20 cellular contexts compared by ENCODE assay signal in genomic region chr2:204078003-204078698, GRCh38.
"Had no signal": no experiment of that assay in that cellular context is flagged by ENCODE, and none has a peak within 500 bp of the region (broad histone marks: within the 10 kb centered on the region; RNA-seq: fewer than 3 reads in every experiment).

No MANE protein-coding gene starts in this region.

- ATAC-seq: body of pancreas; effector memory CD8-positive, alpha-beta T cell; left lobe of liver; SK-N-SH treated with all-trans-retinoic acid at 6 μM for 48 hours; stimulated activated naive CD8-positive, alpha-beta T cell treated with anti-CD3 and anti-CD28 coated beads, Interleukin-15, Interleukin-2, amounts not matched to agents 100 U/mL and 50 U/mL, for 24 hours; T-cell had no signal

- H3K36me3 ChIP-seq: tibial nerve had no signal

- H3K4me3 ChIP-seq: body of pancreas, tibial nerve had no signal

- H3K27ac Mint-ChIP-seq: activated B cell treated with CpG ODN at 0.5 μM for 24 hours; activated naive CD8-positive, alpha-beta T cell treated with anti-CD3 and anti-CD28 coated beads for 36 hours; effector memory CD8-positive, alpha-beta T cell; T-cell had no signal

- H3K27me3 ChIP-seq: body of pancreas, tibial nerve had no signal

- H3K36me3 Mint-ChIP-seq: activated naive CD8-positive, alpha-beta T cell treated with anti-CD3 and anti-CD28 coated beads for 36 hours; T-cell had no signal

- H3K9me3 Mint-ChIP-seq: activated B cell treated with CpG ODN at 0.5 μM for 24 hours; effector memory CD8-positive, alpha-beta T cell; T-cell had no signal

- H3K9me3 ChIP-seq: body of pancreas, tibial nerve had no signal

- DNase-seq: activated B cell treated with CpG ODN at 0.5 μM for 24 hours; activated CD4-positive, alpha-beta T cell treated with anti-CD3 and anti-CD28 coated beads for 48 hours; activated CD8-positive, alpha-beta memory T cell treated with anti-CD3 and anti-CD28 coated beads, Interleukin-2, amount 50 U/mL, for 48 hours; activated gamma-delta T cell treated with Interleukin-2 at 50 U/mL for 16 hours; activated naive CD8-positive, alpha-beta T cell treated with anti-CD3 and anti-CD28 coated beads for 36 hours; amniotic stem cell; body of pancreas; caudate nucleus; effector memory CD8-positive, alpha-beta T cell; foreskin melanocyte; glutamatergic neuron; hypothalamus; mammary epithelial cell; stimulated activated CD4-positive, alpha-beta T cell treated with anti-CD3 and anti-CD28 coated beads, Interleukin-2, amount 100 ng/mL, for 24 hours; stimulated activated naive CD8-positive, alpha-beta T cell treated with anti-CD3 and anti-CD28 coated beads, Interleukin-15, Interleukin-2, amounts not matched to agents 100 U/mL and 50 U/mL, for 24 hours; substantia nigra; T-cell had no signal

- H3K27ac ChIP-seq: body of pancreas, tibial nerve had no signal

- H3K4me1 Mint-ChIP-seq: activated B cell treated with CpG ODN at 0.5 μM for 24 hours, T-cell had no signal

- H3K4me1 ChIP-seq: body of pancreas, tibial nerve had no signal

- H3K4me3 Mint-ChIP-seq: activated B cell treated with CpG ODN at 0.5 μM for 24 hours; activated naive CD8-positive, alpha-beta T cell treated with anti-CD3 and anti-CD28 coated beads for 36 hours; effector memory CD8-positive, alpha-beta T cell; T-cell had no signal

- H3K27me3 Mint-ChIP-seq: T-cell had no signal
